In genomic region chr11:4704054-4704789, GRCh38 we compare ENCODE assay signal across 13 cellular contexts. TPM values are rescaled to one million over a fixed set of nuclear protein-coding genes. Genes with fewer than 3 reads are reported as not detected.
DNase-seq lines count a peak whose midpoint lies in the region; ATAC-seq and TF ChIP-seq lines count a peak whose summit lies in the region.
"Had no signal": no experiment of that assay in that cellular context is flagged by ENCODE, and none has a peak within 500 bp of the region (broad histone marks: within the 10 kb centered on the region; RNA-seq: fewer than 3 reads in every experiment).

Gene MMP26, plus strand, starts transcription at chr11:4704784.

- CTCF ChIA-PET in A673 (lab: Charles Lee): no interaction called here

- no peaks in the 10 kb centered on the region for H3K27me3 ChIP-seq in A673 (replicated peaks; ENCODE audit: insufficient read depth, low read depth, low read length, poor library complexity)
- H3K27me3 ChIP-seq in H7 (ENCODE audit: control insufficient read depth, insufficient read depth, low read length): no peaks in the 10 kb centered on the region
- H3K27me3 ChIP-seq in body of pancreas: no peaks in the 10 kb centered on the region
- H3K27me3 ChIP-seq in esophagus squamous epithelium: no peaks in the 10 kb centered on the region

- TF ChIP-seq CTCF in A673 (conservative IDR thresholded peaks at IDR 0.05; ENCODE audit: low read depth, low read length) (no peak), body of pancreas (IDR thresholded peaks at IDR 0.05) (no peak), GM13977 (IDR thresholded peaks at IDR 0.05; ENCODE audit: extremely low read depth, insufficient read depth, missing control alignments) (no peak), esophagus squamous epithelium (IDR thresholded peaks at IDR 0.05) (no peak)

- no peaks in the 10 kb centered on the region for H3K36me3 ChIP-seq in A673 (ENCODE audit: insufficient read depth, low read length, poor library complexity, severe bottlenecking)
- no peaks in the 10 kb centered on the region for H3K36me3 ChIP-seq in H7 (replicated peaks; ENCODE audit: control insufficient read depth, insufficient read depth, low read length)
- no peaks in the 10 kb centered on the region for H3K36me3 ChIP-seq in body of pancreas (replicated peaks in 1 of 2; ENCODE audit: insufficient read depth in 1 of 2, low read depth in 2 of 2)
- no peaks in the 10 kb centered on the region for H3K36me3 ChIP-seq in esophagus squamous epithelium

- peaks cover 15% of the 10 kb centered on the region for H3K4me1 ChIP-seq in A673 (ENCODE audit: insufficient read depth, low read length, poor library complexity, severe bottlenecking)
- H3K4me1 ChIP-seq in body of pancreas: peaks cover 14% of the 10 kb centered on the region
- no peaks in the 10 kb centered on the region for H3K4me1 ChIP-seq in esophagus squamous epithelium

- TF ChIP-seq POLR2A in body of pancreas (IDR thresholded peaks at IDR 0.05): no peak
- no peak for TF ChIP-seq POLR2A in esophagus squamous epithelium (IDR thresholded peaks at IDR 0.05)
- no peak for TF ChIP-seq POLR2A in erythroblast (IDR thresholded peaks at IDR 0.05; ENCODE audit: low read length)

- no peak within 1 kb of the TSS for H3K27ac ChIP-seq in A673 (ENCODE audit: low read depth, low read length, poor library complexity, severe bottlenecking)
- H3K27ac ChIP-seq in body of pancreas: no peak within 1 kb of the TSS
- no peak within 1 kb of the TSS for H3K27ac ChIP-seq in esophagus squamous epithelium

- BruUV-seq in A673 (replicated peaks; lab: Mats Ljungman, UMichigan): no TSS peak

- peak; percentile 53 for DNase-seq in A673 (ENCODE audit: low spot score)
- peak; percentile 25 for DNase-seq in H7
- DNase-seq in NCI-H1092 treated with DMSO at 0.1 percent for 48 hours (lab: John Stamatoyannopoulos, UW): peak; percentile 96
- DNase-seq in body of pancreas: peak in 3 of 4 donors; percentile 21 to 53 (median 29)
- DNase-seq in GM13977 (ENCODE audit: low spot score): no peak
- DNase-seq in esophagus squamous epithelium (lab: John Stamatoyannopoulos, UW): no peak
- DNase-seq in erythroblast (lab: John Stamatoyannopoulos, UW): no peak
- DNase-seq: ACHN; activated naive CD8-positive, alpha-beta T cell treated with anti-CD3 and anti-CD28 coated beads, Interleukin-2, amount 50 U/mL, for 24 hours; KBM-7; stimulated activated naive CD8-positive, alpha-beta T cell treated with anti-CD3 and anti-CD28 coated beads, Interleukin-15, amount 100 ng/mL, for 72 hours had no signal

- H3K9me3 ChIP-seq in A673 (ENCODE audit: low read depth, low read length, poor library complexity, severe bottlenecking) (no peaks in the 10 kb centered on the region), body of pancreas (no peaks in the 10 kb centered on the region), esophagus squamous epithelium (no peaks in the 10 kb centered on the region)

- POLR2A ChIA-PET in A673 (lab: Charles Lee; ENCODE audit: low non-redundant PET): no interaction called here

- H3K4me3 ChIP-seq in A673 (ENCODE audit: low read depth, low read length, poor library complexity, severe bottlenecking): no peak within 1 kb of the TSS
- no peak within 1 kb of the TSS for H3K4me3 ChIP-seq in H7 (ENCODE audit: insufficient read depth, low read depth, low read length)
- H3K4me3 ChIP-seq in body of pancreas: no peak within 1 kb of the TSS
- no peak within 1 kb of the TSS for H3K4me3 ChIP-seq in esophagus squamous epithelium

- in situ Hi-C loops in GM13977 (cut with MboI; ENCODE audit: low pct_unique_long_range_greater_than_20kb, low sequenced_read_pairs, unreplicated experiment): no loop called here

- intact Hi-C loops in A673 (cut with micrococcal nuclease; ENCODE audit: unreplicated experiment) (no loop called here), body of pancreas (cut with DNase I) (no loop called here), esophagus squamous epithelium (cut with DNase I) (no loop called here)

- ATAC-seq in body of pancreas (peak; percentile 45), GM21723 (IDR thresholded peaks at IDR 0.05; ENCODE audit: unreplicated experiment) (no peak)
- ATAC-seq: activated naive CD8-positive, alpha-beta T cell treated with anti-CD3 and anti-CD28 coated beads, Interleukin-2, amount 50 U/mL, for 24 hours; stimulated activated naive CD8-positive, alpha-beta T cell treated with anti-CD3 and anti-CD28 coated beads, Interleukin-15, amount 100 ng/mL, for 72 hours had no signal

- WGBS in body of pancreas, 2 donors: 8 to 17% methylated on average over 5 of the region's 5 CpGs
- 32 to 40% methylated on average over 5 of the region's 5 CpGs for WGBS in esophagus squamous epithelium, 2 donors

RNA-seq across cellular contexts. Expression of gene MMP26, which starts in this region (rescaled TPM):
- not detected in 2 replicates for total RNA-seq in A673 (2021)
- total RNA-seq in H7 (2014; rRNA removed; shearing (Covaris generic)): not detected in 2 replicates
- not detected for total RNA-seq in body of pancreas
- total RNA-seq in esophagus squamous epithelium: not detected
- total RNA-seq: pulmonary artery endothelial cell had no signal

Comparison
In these comparisons a context has a peak if more than half of its experiments do, and no peak if none do; other contexts are left out.
1. Peak in DNase-seq in A673; RNA of the gene not detected or under 1 TPM.
2. Peak in DNase-seq in H7; RNA of the gene not detected or under 1 TPM.
3. Peak in DNase-seq and ATAC-seq in body of pancreas; RNA of the gene not detected or under 1 TPM.